In genomic region chr5:63025679-63026078, GRCh38 we compare ENCODE assay signal across 19 cellular contexts.
A peak's percentile ranks its signal among the peaks of the same experiment; 100 is the strongest.
DNase-seq lines count a peak whose midpoint lies in the region; ATAC-seq and TF ChIP-seq lines count a peak whose summit lies in the region.
"Had no signal": no experiment of that assay in that cellular context is flagged by ENCODE, and none has a peak within 500 bp of the region (broad histone marks: within the 10 kb centered on the region; RNA-seq: fewer than 3 reads in every experiment).

No MANE protein-coding gene starts in this region.

- H3K4me3 ChIP-seq in fibroblast of villous mesenchyme (ENCODE audit: low read depth, low read length): no peak overlapping the region
- no peak overlapping the region for H3K4me3 ChIP-seq in naive thymus-derived CD4-positive, alpha-beta T cell (ENCODE audit: low read length)
- H3K4me3 ChIP-seq: coronary artery, tibial artery had no signal

- H3K4me3 Mint-ChIP-seq in naive thymus-derived CD4-positive, alpha-beta T cell: peak overlapping the region in 1 of 10 donors; percentile 49
- H3K4me3 Mint-ChIP-seq: activated CD4-positive, alpha-beta T cell treated with anti-CD3 and anti-CD28 coated beads, Interleukin-2, amount 10 ng/mL, durations not matched to agents 24 days and 14 days; activated naive CD8-positive, alpha-beta T cell; stimulated activated naive B cell treated with anti-CD40 and anti-IgM and Interleukin-4, amounts not matched to agents 10 μg/mL and 1 μg/mL and 100 μg/mL, for 72 hours had no signal

- ATAC-seq in GM18867 (IDR thresholded peaks at IDR 0.05; ENCODE audit: unreplicated experiment) (peak; percentile 81), GM21528 (IDR thresholded peaks at IDR 0.05; ENCODE audit: low FRiP score, unreplicated experiment) (peak; percentile 57), HG03342 (IDR thresholded peaks at IDR 0.05; ENCODE audit: unreplicated experiment) (peak; percentile 59)
- no peak for ATAC-seq in naive thymus-derived CD4-positive, alpha-beta T cell
- ATAC-seq: stimulated activated naive B cell treated with anti-CD40 and anti-IgM and Interleukin-4, amounts not matched to agents 10 μg/mL and 1 μg/mL and 100 μg/mL, for 72 hours had no signal

- no peak for TF ChIP-seq CTCF in fibroblast of villous mesenchyme (IDR thresholded peaks at IDR 0.05; ENCODE audit: insufficient read depth, low read depth, low read length)

- H3K27ac Mint-ChIP-seq in naive thymus-derived CD4-positive, alpha-beta T cell: no peak overlapping the region
- H3K27ac Mint-ChIP-seq: activated CD4-positive, alpha-beta T cell treated with anti-CD3 and anti-CD28 coated beads, Interleukin-2, amount 10 ng/mL, durations not matched to agents 24 days and 14 days; activated naive CD8-positive, alpha-beta T cell; stimulated activated naive B cell treated with anti-CD40 and anti-IgM and Interleukin-4, amounts not matched to agents 10 μg/mL and 1 μg/mL and 100 μg/mL, for 72 hours had no signal

- no peaks in the 10 kb centered on the region for H3K9me3 ChIP-seq in naive thymus-derived CD4-positive, alpha-beta T cell (ENCODE audit: control insufficient read depth in 2 of 3, low read length in 3 of 3)
- H3K9me3 ChIP-seq: tibial artery had no signal

- H3K27ac ChIP-seq in naive thymus-derived CD4-positive, alpha-beta T cell (ENCODE audit: low read depth, low read length): no peak overlapping the region
- H3K27ac ChIP-seq: coronary artery, tibial artery had no signal

- DNase-seq in fibroblast of villous mesenchyme (ENCODE audit: low read depth): peak; percentile 4
- DNase-seq in NCI-H2171 treated with DMSO at 0.1 percent for 48 hours (lab: John Stamatoyannopoulos, UW): no peak
- no peak for DNase-seq in naive thymus-derived CD4-positive, alpha-beta T cell
- DNase-seq in AG08396 (ENCODE audit: low spot score): no peak
- DNase-seq: activated CD4-positive, alpha-beta T cell treated with anti-CD3 and anti-CD28 coated beads, Interleukin-2, amount 10 ng/mL, durations not matched to agents 24 days and 14 days; foreskin fibroblast; hippocampal formation; KBM-7; kidney; mesenchymal stem cell; NCI-H1048; NCI-H526 treated with DMSO at 0.1 percent for 48 hours; stimulated activated naive B cell treated with anti-CD40 and anti-IgM and Interleukin-4, amounts not matched to agents 10 μg/mL and 1 μg/mL and 100 μg/mL, for 72 hours; tibial artery had no signal

- peaks cover 0 to 5% (median 0%) of the 10 kb centered on the region in 7 donors for H3K4me1 Mint-ChIP-seq in naive thymus-derived CD4-positive, alpha-beta T cell
- H3K4me1 Mint-ChIP-seq: activated CD4-positive, alpha-beta T cell treated with anti-CD3 and anti-CD28 coated beads, Interleukin-2, amount 10 ng/mL, durations not matched to agents 24 days and 14 days; stimulated activated naive B cell treated with anti-CD40 and anti-IgM and Interleukin-4, amounts not matched to agents 10 μg/mL and 1 μg/mL and 100 μg/mL, for 72 hours had no signal

- H3K27me3 ChIP-seq in naive thymus-derived CD4-positive, alpha-beta T cell (ENCODE audit: control insufficient read depth in 2 of 2, insufficient read depth in 2 of 2, low read length in 2 of 2): no peaks in the 10 kb centered on the region
- H3K27me3 ChIP-seq: tibial artery had no signal

- intact Hi-C loops in naive thymus-derived CD4-positive, alpha-beta T cell (cut with micrococcal nuclease): no loop called here

- no peaks in the 10 kb centered on the region for H3K36me3 ChIP-seq in naive thymus-derived CD4-positive, alpha-beta T cell (ENCODE audit: control insufficient read depth in 2 of 3, insufficient read depth in 3 of 3, low read length in 3 of 3)
- H3K36me3 ChIP-seq: tibial artery had no signal

- H3K36me3 Mint-ChIP-seq in naive thymus-derived CD4-positive, alpha-beta T cell: no peaks in the 10 kb centered on the region
- H3K36me3 Mint-ChIP-seq: activated naive CD8-positive, alpha-beta T cell; stimulated activated naive B cell treated with anti-CD40 and anti-IgM and Interleukin-4, amounts not matched to agents 10 μg/mL and 1 μg/mL and 100 μg/mL, for 72 hours had no signal

- CTCF ChIA-PET in naive thymus-derived CD4-positive, alpha-beta T cell (lab: Charles Lee): no interaction called here

- H3K9me3 Mint-ChIP-seq in naive thymus-derived CD4-positive, alpha-beta T cell: peaks cover 0 to 14% (median 5%) of the 10 kb centered on the region in 11 donors
- H3K9me3 Mint-ChIP-seq: activated CD4-positive, alpha-beta T cell treated with anti-CD3 and anti-CD28 coated beads, Interleukin-2, amount 10 ng/mL, durations not matched to agents 24 days and 14 days had no signal

- POLR2A ChIA-PET in naive thymus-derived CD4-positive, alpha-beta T cell (lab: Charles Lee): no interaction called here

- peaks cover 0 to 9% (median 0%) of the 10 kb centered on the region in 5 donors for H3K27me3 Mint-ChIP-seq in naive thymus-derived CD4-positive, alpha-beta T cell
- H3K27me3 Mint-ChIP-seq: activated CD4-positive, alpha-beta T cell treated with anti-CD3 and anti-CD28 coated beads, Interleukin-2, amount 10 ng/mL, durations not matched to agents 24 days and 14 days; activated naive CD8-positive, alpha-beta T cell; stimulated activated naive B cell treated with anti-CD40 and anti-IgM and Interleukin-4, amounts not matched to agents 10 μg/mL and 1 μg/mL and 100 μg/mL, for 72 hours had no signal

- no peaks in the 10 kb centered on the region for H3K4me1 ChIP-seq in naive thymus-derived CD4-positive, alpha-beta T cell (ENCODE audit: control insufficient read depth in 2 of 2, insufficient read depth in 2 of 2, low read length in 2 of 2)
- H3K4me1 ChIP-seq: tibial artery had no signal
